In the genomic region with DNA sequence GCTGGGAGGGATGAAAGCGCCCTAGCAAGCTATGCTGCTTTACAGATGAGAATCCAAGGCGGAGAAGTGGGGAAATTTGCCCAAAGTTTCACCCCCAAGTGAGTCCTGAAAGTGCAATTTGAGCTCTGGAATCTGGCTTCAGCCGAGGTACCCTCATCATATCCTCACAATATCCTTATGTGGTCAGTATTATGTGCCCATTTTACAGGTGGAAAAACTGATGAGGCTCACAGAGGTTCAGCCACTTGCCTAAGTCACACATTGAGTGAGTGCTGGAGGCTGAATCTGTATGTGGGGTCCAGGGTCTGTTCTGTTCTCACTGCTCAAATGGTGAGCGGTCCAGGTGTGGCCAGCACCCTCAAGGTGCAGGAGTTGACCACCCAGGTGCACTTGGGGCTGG, we compare ENCODE assay signal across 7 cellular contexts.
"Had no signal": no experiment of that assay in that cellular context is flagged by ENCODE, and none has a peak within 500 bp of the region (broad histone marks: within the 10 kb centered on the region; RNA-seq: fewer than 3 reads in every experiment).

No MANE protein-coding gene starts in this region.

- H3K4me3 ChIP-seq: GM23338 had no signal

- H2AFZ ChIP-seq: GM23338 had no signal

- ATAC-seq: GM23338 had no signal

- FAIRE-seq: H1, H54, HTR-8/SVneo had no signal

- H3K4me2 ChIP-seq: GM23338 had no signal

- DNase-seq: H9, HCEC 1CT, KG1 had no signal
